Comparison of ENCODE assay signal across 16 cellular contexts in the genomic region with DNA sequence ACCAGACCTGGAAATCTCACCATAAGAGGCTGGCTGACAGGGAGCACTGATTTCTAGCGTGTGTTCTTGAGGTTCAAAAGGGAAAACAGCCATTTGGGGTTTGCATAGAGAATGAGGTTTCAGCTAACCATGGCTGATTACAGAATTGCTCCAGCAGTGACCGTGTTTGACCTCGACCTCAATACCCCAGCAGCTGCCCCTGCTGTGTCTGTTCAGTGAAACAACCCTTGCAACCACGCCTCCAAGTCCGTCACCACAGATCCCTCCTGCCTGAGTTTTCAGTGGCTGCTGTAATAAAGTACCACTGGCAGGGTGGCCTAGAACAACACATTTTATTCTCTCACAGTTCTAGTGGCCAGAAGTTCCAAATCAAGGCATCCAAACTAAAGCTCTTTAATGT.
DNase-seq lines count a peak whose midpoint lies in the region; ATAC-seq and TF ChIP-seq lines count a peak whose summit lies in the region.
"Had no signal": no experiment of that assay in that cellular context is flagged by ENCODE, and none has a peak within 500 bp of the region (broad histone marks: within the 10 kb centered on the region; RNA-seq: fewer than 3 reads in every experiment).

No MANE protein-coding gene starts in this region.

- H3K79me2 ChIP-seq in neural progenitor cell (ENCODE audit: low read depth), result no peaks in the 10 kb centered on the region

- H3K9ac ChIP-seq in neural progenitor cell, result no peak overlapping the region
- H3K9ac ChIP-seq: BLaER1 treated with 17β-estradiol and CSF1 and Interleukin-3, amounts not matched to agents 10 nM and 100 nM had no signal

- TF ChIP-seq CTCF in brain (conservative IDR thresholded peaks at IDR 0.05), result no peak
- TF ChIP-seq CTCF in neural progenitor cell (IDR thresholded peaks at IDR 0.05), result no peak

- peak overlapping the region; percentile 42 to 87 (median 47) for H3K27ac Mint-ChIP-seq in brain
- H3K27ac Mint-ChIP-seq in neural progenitor cell, result peak overlapping the region; percentile 5
- H3K27ac Mint-ChIP-seq: CD8-positive, alpha-beta memory T cell; HFFc6 had no signal

- H3K9me3 Mint-ChIP-seq in brain, result no peaks in the 10 kb centered on the region
- H3K9me3 Mint-ChIP-seq in neural progenitor cell, result no peaks in the 10 kb centered on the region
- H3K9me3 Mint-ChIP-seq: CD8-positive, alpha-beta memory T cell had no signal

- no peak for ATAC-seq in HG03039 (IDR thresholded peaks at IDR 0.05; ENCODE audit: unreplicated experiment)

- H3K4me3 ChIP-seq in Jurkat, Clone E6-1 (ENCODE audit: low read length), result no peak overlapping the region
- no peak overlapping the region for H3K4me3 ChIP-seq in neural progenitor cell
- H3K4me3 ChIP-seq: BLaER1 treated with 17β-estradiol and CSF1 and Interleukin-3, amounts not matched to agents 10 nM and 100 nM; PC-9 had no signal

- no peaks in the 10 kb centered on the region for H3K9me3 ChIP-seq in neural progenitor cell (ENCODE audit: low read depth)

- no peaks in the 10 kb centered on the region for H3F3A ChIP-seq in neural progenitor cell (ENCODE audit: low read depth)

- H3K36me3 ChIP-seq in neural progenitor cell, result no peaks in the 10 kb centered on the region
- H3K36me3 ChIP-seq: BLaER1 treated with 17β-estradiol and CSF1 and Interleukin-3, amounts not matched to agents 10 nM and 100 nM had no signal

- H3K4me1 Mint-ChIP-seq in brain (peaks cover 28% of the 10 kb centered on the region), neural progenitor cell (peaks cover 18% of the 10 kb centered on the region)
- H3K4me1 Mint-ChIP-seq: CD8-positive, alpha-beta memory T cell had no signal

- peak overlapping the region in 1 of 5 experiments; percentile 57 for H3K4me3 Mint-ChIP-seq in brain
- no peak overlapping the region for H3K4me3 Mint-ChIP-seq in neural progenitor cell
- H3K4me3 Mint-ChIP-seq: CD8-positive, alpha-beta memory T cell; HFFc6 had no signal

- H3K4me2 ChIP-seq in neural progenitor cell, result no peak overlapping the region
- H3K4me2 ChIP-seq: PC-9 had no signal

- H3K27ac ChIP-seq in neural progenitor cell, result no peak overlapping the region
- H3K27ac ChIP-seq: PC-9, RWPE1 had no signal

- H3K36me3 Mint-ChIP-seq in brain, result no peaks in the 10 kb centered on the region
- H3K36me3 Mint-ChIP-seq in neural progenitor cell, result no peaks in the 10 kb centered on the region
- H3K36me3 Mint-ChIP-seq: CD8-positive, alpha-beta memory T cell had no signal

- DNase-seq in ELF-1 (ENCODE audit: low read depth, low spot score) (peak; percentile 6), neural progenitor cell (ENCODE audit: low spot score) (no peak), DMS153 (lab: John Stamatoyannopoulos, UW) (no peak), epidermal melanocyte (ENCODE audit: insufficient read length, low spot score) (no peak)
- peak; percentile 21 for DNase-seq in Jurkat, Clone E6-1 (ENCODE audit: low read depth, low spot score)
- DNase-seq: CD8-positive, alpha-beta memory T cell; HFFc6; NCI-H1105; NCI-H510A; NCI-H748 treated with DMSO at 0.1 percent for 48 hours; PC-9; SIG-M5 had no signal

- H4K20me1 ChIP-seq in neural progenitor cell (ENCODE audit: low read depth), result no peaks in the 10 kb centered on the region
- H4K20me1 ChIP-seq: BLaER1 treated with 17β-estradiol and CSF1 and Interleukin-3, amounts not matched to agents 10 nM and 100 nM had no signal

- H2AFZ ChIP-seq in neural progenitor cell (replicated peaks), result no peak overlapping the region
- H2AFZ ChIP-seq: PC-9 had no signal

- H3K4me1 ChIP-seq in neural progenitor cell, result no peaks in the 10 kb centered on the region

- H3K27me3 Mint-ChIP-seq in brain (no peaks in the 10 kb centered on the region), neural progenitor cell (ENCODE audit: insufficient read depth, low read depth) (peaks cover 3% of the 10 kb centered on the region)
- H3K27me3 Mint-ChIP-seq: CD8-positive, alpha-beta memory T cell had no signal

- no peaks in the 10 kb centered on the region for H3K27me3 ChIP-seq in neural progenitor cell
- H3K27me3 ChIP-seq: BLaER1 treated with 17β-estradiol and CSF1 and Interleukin-3, amounts not matched to agents 10 nM and 100 nM had no signal

Comparison
In these comparisons a context has a peak if more than half of its experiments do, and no peak if none do; other contexts are left out.
1. DNase-seq: peak in ELF-1 (single experiment) and Jurkat, Clone E6-1 (single experiment); none in neural progenitor cell (single experiment), DMS153 (single experiment) and epidermal melanocyte (single experiment).